1 cellular context compared by ENCODE assay signal in genomic region chr15:38440353-38441129, GRCh38.
TF ChIP-seq lines count a peak whose summit lies in the region.

No MANE protein-coding gene starts in this region.

TF ChIP-seq in HepG2, 621 proteins besides CTCF, POLR2A, EP300 and RAD21 (continued from another document and continues in another):
- TF ChIP-seq ZBTB40 (IDR thresholded peaks at IDR 0.05) (no peak), ZBTB40 (CRISPR knock-in tag; IDR thresholded peaks at IDR 0.05) (no peak), ZNF660 (CRISPR knock-in tag; IDR thresholded peaks at IDR 0.05; ENCODE audit: borderline replicate concordance, low read depth) (no peak), ATF1 (CRISPR knock-in tag; IDR thresholded peaks at IDR 0.05) (no peak), CSRNP2 (CRISPR knock-in tag; conservative IDR thresholded peaks at IDR 0.05; ENCODE audit: low read depth) (no peak), ARID5B (CRISPR knock-in tag; IDR thresholded peaks at IDR 0.05) (peak; percentile 44; the same call in 1 of the 2 replicates), ZNF788 (CRISPR knock-in tag; IDR thresholded peaks at IDR 0.05; ENCODE audit: borderline replicate concordance) (no peak), ZSCAN9 (CRISPR knock-in tag; IDR thresholded peaks at IDR 0.05; ENCODE audit: borderline replicate concordance) (no peak), ZNF574 (CRISPR knock-in tag; IDR thresholded peaks at IDR 0.05) (no peak; the same call in 1 of the 2 replicates), FOXC1 (CRISPR knock-in tag; IDR thresholded peaks at IDR 0.05; ENCODE audit: borderline replicate concordance) (0 out of 2 replicates have a peak, but pooled peaks have one; percentile 36), CREB1 (IDR thresholded peaks at IDR 0.05) (no peak), CREB1 (CRISPR knock-in tag; IDR thresholded peaks at IDR 0.05) (peak; percentile 26; the same call in 1 of the 2 replicates), HOXA3 (CRISPR knock-in tag; IDR thresholded peaks at IDR 0.05) (no peak), ZBTB14 (CRISPR knock-in tag; IDR thresholded peaks at IDR 0.05) (no peak), HINFP (CRISPR knock-in tag; IDR thresholded peaks at IDR 0.05; ENCODE audit: low read depth) (no peak), ZNF629 (CRISPR knock-in tag; conservative IDR thresholded peaks at IDR 0.05) (no peak), NFYB (CRISPR knock-in tag; IDR thresholded peaks at IDR 0.05) (no peak), SETDB1 (CRISPR knock-in tag; IDR thresholded peaks at IDR 0.05; ENCODE audit: borderline replicate concordance) (no peak), PCBP2 (optimal IDR thresholded peaks at IDR 0.05; ENCODE audit: low read depth, low read length, poor library complexity, severe bottlenecking) (no peak), ATF4 (CRISPR knock-in tag; IDR thresholded peaks at IDR 0.05) (no peak), FOXJ3 (CRISPR knock-in tag; IDR thresholded peaks at IDR 0.05; ENCODE audit: borderline replicate concordance) (no peak; the same call in 1 of the 2 replicates), ZNF142 (CRISPR knock-in tag; IDR thresholded peaks at IDR 0.05) (no peak), SAP130 (CRISPR knock-in tag; IDR thresholded peaks at IDR 0.05; ENCODE audit: low read depth) (peak; percentile 28; the same call in 1 of the 2 replicates)
